In genomic region chr13:37001921-37002250, GRCh38 we compare ENCODE assay signal across 1 cellular context.
TF ChIP-seq lines count a peak whose summit lies in the region.

No MANE protein-coding gene starts in this region.

TF ChIP-seq in IMR-90, 13 proteins besides CTCF, POLR2A, EP300 and RAD21:
- TF ChIP-seq MAZ (IDR thresholded peaks at IDR 0.05; ENCODE audit: borderline replicate concordance, low read depth, low read length) (no peak), RCOR1 (IDR thresholded peaks at IDR 0.05; ENCODE audit: insufficient replicate concordance, low read length) (no peak), FOS (IDR thresholded peaks at IDR 0.05; ENCODE audit: low read depth, low read length) (no peak), SMC3 (IDR thresholded peaks at IDR 0.05; ENCODE audit: low read depth, low read length) (no peak)
TF ChIP-seq in IMR-90: peak in this region for 0.
